8 cellular contexts compared by ENCODE assay signal in the genomic region with DNA sequence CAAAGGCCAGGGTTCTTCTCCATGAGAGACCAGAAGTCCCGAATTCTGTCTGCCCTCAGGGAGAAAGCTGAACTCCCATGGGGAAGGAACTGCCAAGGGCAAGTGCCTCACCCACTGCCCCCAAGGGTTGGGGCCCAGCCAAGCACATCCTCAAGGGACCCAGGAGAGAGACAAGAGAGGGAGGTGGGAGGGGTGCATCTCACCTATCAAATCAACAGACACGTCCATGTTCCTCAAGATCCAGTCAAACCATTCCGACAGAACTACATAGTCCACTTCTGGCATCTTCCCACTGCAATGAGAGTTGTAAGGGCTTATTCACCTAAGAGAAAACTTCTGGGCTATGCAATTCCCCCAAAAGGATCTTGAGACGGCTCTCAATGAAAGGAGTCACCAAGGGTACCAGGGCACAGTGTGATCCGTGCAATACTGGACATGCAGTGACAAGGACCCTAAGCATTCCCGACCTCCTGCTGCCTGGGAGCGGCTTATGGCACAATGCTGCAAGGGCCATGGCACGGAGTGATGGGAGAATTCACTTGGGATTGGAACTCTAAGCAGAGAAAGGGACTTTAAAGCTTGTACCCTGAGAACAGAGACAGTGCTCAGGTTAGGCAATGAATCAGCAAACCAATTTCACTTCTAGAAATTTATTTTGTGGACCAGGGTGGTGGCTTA. TPM values are rescaled to one million over a fixed set of nuclear protein-coding genes. Genes with fewer than 3 reads are reported as not detected.
A peak's percentile ranks its signal among the peaks of the same experiment; 100 is the strongest.
DNase-seq lines count a peak whose midpoint lies in the region; ATAC-seq, FAIRE-seq and TF ChIP-seq lines count a peak whose summit lies in the region.

No MANE protein-coding gene starts in this region.

- H3K36me3 ChIP-seq in Loucy (ENCODE audit: insufficient read depth, low read length), result no peaks in the 10 kb centered on the region; the same call in 1 of the 2 replicates
- no peaks in the 10 kb centered on the region for H3K36me3 ChIP-seq in colonic mucosa

- H3K4me1 ChIP-seq in A549 (peaks cover 50% of the 10 kb centered on the region), Loucy (ENCODE audit: insufficient read depth, low read length, poor library complexity, severe bottlenecking) (peaks cover 57% of the 10 kb centered on the region), colonic mucosa (peaks cover 18% of the 10 kb centered on the region)

- H3K9me2 ChIP-seq in Loucy (replicated peaks; ENCODE audit: low read depth, low read length), result no peaks in the 10 kb centered on the region

- WGBS in A549 (ENCODE audit: missing lambda C conversion rate), result 62% methylated on average over 8 of the region's 8 CpGs

- H3K27me3 Mint-ChIP-seq in nephron (ENCODE audit: low read depth), result no peaks in the 10 kb centered on the region

- FAIRE-seq in A549 (lab: Jason Lieb, UNC), result no peak

- TF ChIP-seq CTCF in A549 (IDR thresholded peaks at IDR 0.05), result no peak
- TF ChIP-seq CTCF in Loucy (conservative IDR thresholded peaks at IDR 0.05; ENCODE audit: low read length), result no peak
- no peak for TF ChIP-seq CTCF in colonic mucosa (IDR thresholded peaks at IDR 0.05)
- no peak for TF ChIP-seq CTCF in nephron (IDR thresholded peaks at IDR 0.05; ENCODE audit: unreplicated experiment in 3 of 3)

- peak overlapping the region; percentile 90 to 92 for H3K27ac ChIP-seq in A549
- H3K27ac ChIP-seq in colonic mucosa, result peak overlapping the region; percentile 97

- DNase-seq in A549 (ENCODE audit: low read depth in 1 of 2, low spot score in 1 of 2) (peak in 1 of 2 experiments; percentile 35), colonic mucosa (no peak), EL (no peak), putamen (ENCODE audit: low spot score) (no peak), NCI-H146 treated with DMSO at 0.1 percent for 48 hours (lab: John Stamatoyannopoulos, UW; ENCODE audit: unreplicated experiment) (no peak)

- intact Hi-C loops in colonic mucosa (cut with DNase I), result loop anchor here (5.0 kb wide), 1 partner anchor 35 kb away; a partner anchor contains a TSS

- ATAC-seq in A549 (no peak), GM18520 (IDR thresholded peaks at IDR 0.05; ENCODE audit: unreplicated experiment) (no peak)

- no peaks in the 10 kb centered on the region for H4K20me1 ChIP-seq in Loucy (ENCODE audit: insufficient read depth, low read length, poor library complexity, severe bottlenecking)

- TF ChIP-seq RAD21 in A549 (conservative IDR thresholded peaks at IDR 0.05 in 1 of 2, IDR thresholded peaks at IDR 0.05 in 1 of 2), result no peak

- no peak overlapping the region for H3K4me3 Mint-ChIP-seq in nephron

- H3K27ac Mint-ChIP-seq in nephron, result peak overlapping the region; percentile 90 to 99 (median 99)

- H3K9me3 ChIP-seq in A549 (no peaks in the 10 kb centered on the region), Loucy (ENCODE audit: insufficient read depth, low read depth, low read length) (no peaks in the 10 kb centered on the region), colonic mucosa (no peaks in the 10 kb centered on the region)

- no peak for TF ChIP-seq POLR2A in A549 (IDR thresholded peaks at IDR 0.05; ENCODE audit: low read length)

- peaks cover 51% of the 10 kb centered on the region for H3K36me3 Mint-ChIP-seq in nephron (ENCODE audit: low read depth)

- H3K4me3 ChIP-seq in A549, result peak overlapping the region; percentile 22; the same call in 1 of the 3 replicates
- peak overlapping the region; percentile 60 for H3K4me3 ChIP-seq in Loucy (ENCODE audit: low read length, poor library complexity, severe bottlenecking)
- H3K4me3 ChIP-seq in colonic mucosa, result no peak overlapping the region

- H3F3A ChIP-seq in Loucy (ENCODE audit: low read depth), result peaks cover 6% of the 10 kb centered on the region; the same call in 1 of the 2 replicates

- H3K9ac ChIP-seq in Loucy (ENCODE audit: low read depth, low read length, poor library complexity, severe bottlenecking), result peak overlapping the region; percentile 75
- H3K9ac ChIP-seq in colonic mucosa (ENCODE audit: low read depth in 2 of 2, low read length in 2 of 2), result peak overlapping the region; percentile 84 to 96

- H3K27me3 ChIP-seq in Loucy (ENCODE audit: insufficient read depth, low read length, poor library complexity, severe bottlenecking) (no peaks in the 10 kb centered on the region), colonic mucosa (no peaks in the 10 kb centered on the region)

- H3K4me2 ChIP-seq in A549 (peak overlapping the region; percentile 80), Loucy (ENCODE audit: low read depth, low read length, poor library complexity, severe bottlenecking) (peak overlapping the region; percentile 76)

- no peak overlapping the region for H2AFZ ChIP-seq in Loucy (ENCODE audit: low read length)

- H3K79me2 ChIP-seq in Loucy (ENCODE audit: insufficient read depth, low read length), result peaks cover 8% of the 10 kb centered on the region; the same call in 1 of the 2 replicates

- POLR2A ChIA-PET in A549 (lab: Yijun Ruan, JAX), result no interaction called here

- H3K9me3 Mint-ChIP-seq in nephron, result no peaks in the 10 kb centered on the region

- CTCF ChIA-PET in A549 (lab: Yijun Ruan, JAX), result interaction anchor here (1.1 to 1.2 kb wide), 3 partner anchors 38 to 112 kb away, joined by 3 to 5 read pairs (median 4); no protein-coding TSS in a partner anchor

- no peak for TF ChIP-seq EP300 in A549 (IDR thresholded peaks at IDR 0.05)

- peaks cover 41% of the 10 kb centered on the region for H3K4me1 Mint-ChIP-seq in nephron

TF ChIP-seq in A549, 52 proteins besides CTCF, POLR2A, EP300 and RAD21:
- TF ChIP-seq HEYL (CRISPR knock-in tag; IDR thresholded peaks at IDR 0.05) (no peak), EHF (CRISPR knock-in tag; IDR thresholded peaks at IDR 0.05) (0 out of 2 replicates have a peak, but pooled peaks have one; percentile 29), FOSL2 (IDR thresholded peaks at IDR 0.05) (no peak), FOSL2 (CRISPR knock-in tag; IDR thresholded peaks at IDR 0.05) (no peak)
TF ChIP-seq in A549: peak in this region for 1.

RNA-seq across cellular contexts. Expression of a gene that starts 32.2 kb away (rescaled TPM):
- polyA plus RNA-seq in A549 (2011; rRNA removed) (29.5 and 36.3 TPM in 2 replicates), A549 (2017; fragmentation: RNase III; extraction: RNeasy Plus Mini Kit Qiagen cat#74134 plus additional on column Dnase treatment) (13.5 to 16.2 TPM (median 13.9 TPM) in 3 replicates)
- polyA plus RNA-seq in A549 (2012; cell fraction: cytosol; rRNA removed), result 9.1 and 11.1 TPM in 2 replicates
- polyA plus RNA-seq in A549 (2012; cell fraction: nucleus; rRNA removed), result 11.3 and 15.0 TPM in 2 replicates
- polyA minus RNA-seq in A549 (2011; rRNA and poly(A)+ RNA removed), result 31.4 and 40.6 TPM in 2 replicates
- 10 to 100 TPM; 11.9 to 17.0 TPM for total RNA-seq in colonic mucosa

RNA-seq across cellular contexts. Expression of a gene that starts 34.7 kb away (rescaled TPM):
- polyA plus RNA-seq in A549 (2011; rRNA removed) (85.1 and 96.5 TPM in 2 replicates), A549 (2017; fragmentation: RNase III; extraction: RNeasy Plus Mini Kit Qiagen cat#74134 plus additional on column Dnase treatment) (72.8 to 104 TPM (median 87.0 TPM) in 3 replicates)
- polyA plus RNA-seq in A549 (2012; cell fraction: cytosol; rRNA removed), result 134 and 167 TPM in 2 replicates
- 43.2 and 60.1 TPM in 2 replicates for polyA plus RNA-seq in A549 (2012; cell fraction: nucleus; rRNA removed)
- polyA minus RNA-seq in A549 (2011; rRNA and poly(A)+ RNA removed), result 20.9 and 23.0 TPM in 2 replicates
- total RNA-seq in colonic mucosa, result 10 to 100 TPM; 41.5 to 58.4 TPM

RNA-seq across cellular contexts. Expression of a gene that starts 48.5 kb away (rescaled TPM):
- polyA plus RNA-seq in A549 (2011; rRNA removed), result 1.1 and 1.3 TPM in 2 replicates
- 1.9 and 2.7 TPM in 2 replicates for polyA plus RNA-seq in A549 (2012; cell fraction: cytosol; rRNA removed)
- 1.4 and 1.6 TPM in 2 replicates for polyA plus RNA-seq in A549 (2012; cell fraction: nucleus; rRNA removed)
- 1.5 to 2.1 TPM (median 1.9 TPM) in 3 replicates for polyA plus RNA-seq in A549 (2017; fragmentation: RNase III; extraction: RNeasy Plus Mini Kit Qiagen cat#74134 plus additional on column Dnase treatment)
- 1.3 and 2.6 TPM in 2 replicates for polyA minus RNA-seq in A549 (2011; rRNA and poly(A)+ RNA removed)
- 1 to 10 TPM; 5.1 to 9.4 TPM for total RNA-seq in colonic mucosa
